ENCODE assay signal across 6 cellular contexts in the genomic region with DNA sequence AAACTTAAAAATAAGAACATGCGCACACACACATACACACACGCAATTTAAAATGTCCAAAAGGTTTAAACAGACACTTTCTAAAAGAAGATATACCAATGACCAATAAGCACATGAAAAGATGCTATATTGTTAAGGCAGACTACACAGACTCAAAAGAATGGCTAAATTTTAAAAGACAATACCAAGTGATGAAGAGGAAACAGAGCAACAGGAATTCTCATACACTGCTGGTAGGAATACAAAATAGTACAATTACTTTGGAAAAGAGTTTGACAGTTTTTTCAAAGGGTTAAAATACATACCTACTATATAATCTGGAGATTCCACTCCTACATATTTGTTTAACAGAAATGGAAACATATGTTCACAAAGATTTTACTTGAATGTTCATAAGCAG.
"Had no signal": no experiment of that assay in that cellular context is flagged by ENCODE, and none has a peak within 500 bp of the region (broad histone marks: within the 10 kb centered on the region; RNA-seq: fewer than 3 reads in every experiment).

No MANE protein-coding gene starts in this region.

- H3K4me2 ChIP-seq: KMS-11 had no signal

- DNase-seq: IMR-90, KBM-7, KG1 had no signal

- FAIRE-seq: HTR-8/SVneo had no signal

- H3K27ac ChIP-seq: HL-60, KMS-11 had no signal

- H3K9ac ChIP-seq: KMS-11 had no signal
